Comparison of ENCODE assay signal across 13 cellular contexts in the genomic region with DNA sequence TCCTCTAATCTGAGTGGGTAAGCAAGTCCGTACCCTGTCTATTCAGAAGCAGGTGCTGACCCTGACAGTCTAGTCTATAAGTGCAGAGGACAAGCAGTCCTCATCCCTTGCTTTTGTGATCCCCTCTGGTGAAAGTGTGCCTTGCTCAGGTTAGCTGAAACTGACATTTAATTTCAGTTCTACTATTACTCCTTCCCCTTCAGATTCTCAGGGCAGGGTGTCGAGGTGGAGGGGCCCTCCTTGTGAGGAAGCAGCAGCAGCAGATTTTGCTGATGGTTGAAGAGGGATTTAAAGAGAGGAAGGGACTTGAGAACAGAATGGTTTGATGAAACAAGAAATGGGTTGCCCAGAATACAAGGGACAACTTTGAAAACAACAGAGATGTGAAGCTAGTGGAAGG.
DNase-seq lines count a peak whose midpoint lies in the region; ATAC-seq lines count a peak whose summit lies in the region.
"Had no signal": no experiment of that assay in that cellular context is flagged by ENCODE, and none has a peak within 500 bp of the region (broad histone marks: within the 10 kb centered on the region; RNA-seq: fewer than 3 reads in every experiment).

No MANE protein-coding gene starts in this region.

- DNase-seq in MV-4-11 (lab: John Stamatoyannopoulos, UW) (peak; percentile 41), cardiac septum (ENCODE audit: low spot score) (no peak), islet precursor cell (no peak), DMS 273 treated with DMSO at 0.1 percent for 48 hours (lab: John Stamatoyannopoulos, UW) (no peak)
- DNase-seq: DMS53, HFFc6, hippocampal formation, left colon, NCI-H226, tibial artery had no signal

- intact Hi-C loops in cardiac septum (cut with DNase I): loop anchor here (10.0 kb wide), 1 partner anchor 402 kb away; no protein-coding TSS in a partner anchor

- peak; percentile 27 for ATAC-seq in GM18858 (IDR thresholded peaks at IDR 0.05; ENCODE audit: unreplicated experiment)
- ATAC-seq in GM19351 (IDR thresholded peaks at IDR 0.05; ENCODE audit: unreplicated experiment): peak; percentile 39
- peak; percentile 34 for ATAC-seq in HG02642 (IDR thresholded peaks at IDR 0.05; ENCODE audit: poor library complexity, unreplicated experiment)
- ATAC-seq: left colon had no signal
